ENCODE assay signal across 11 cellular contexts in genomic region chr3:190616627-190617026, GRCh38.
A peak's percentile ranks its signal among the peaks of the same experiment; 100 is the strongest.
DNase-seq lines count a peak whose midpoint lies in the region; ATAC-seq and TF ChIP-seq lines count a peak whose summit lies in the region.
"Had no signal": no experiment of that assay in that cellular context is flagged by ENCODE, and none has a peak within 500 bp of the region (broad histone marks: within the 10 kb centered on the region; RNA-seq: fewer than 3 reads in every experiment).

No MANE protein-coding gene starts in this region.

- TF ChIP-seq EP300 in upper lobe of left lung (IDR thresholded peaks at IDR 0.05), result no peak

- WGBS in hepatocyte (ENCODE audit: low lambda C conversion rate, missing lambda C conversion rate), result 72% methylated on average over 6 of the region's 6 CpGs
- 48 to 56% methylated on average over 6 of the region's 6 CpGs for WGBS in upper lobe of left lung, 2 donors

- intact Hi-C loops in natural killer cell (cut with micrococcal nuclease), result no loop called here

- no peaks in the 10 kb centered on the region for H3K9me2 ChIP-seq in hepatocyte (replicated peaks; ENCODE audit: insufficient read depth)

- H3K36me3 Mint-ChIP-seq in natural killer cell treated with Interleukin-12 subunit alpha and Interleukin-12 subunit beta and Interleukin-15 and Interleukin-18, amount 100 ng/mL, for 72 hours, result peaks cover 15% of the 10 kb centered on the region
- no peaks in the 10 kb centered on the region for H3K36me3 Mint-ChIP-seq in natural killer cell

- no peaks in the 10 kb centered on the region for H3K9me3 Mint-ChIP-seq in natural killer cell treated with Interleukin-12 subunit alpha and Interleukin-12 subunit beta and Interleukin-15 and Interleukin-18, amount 100 ng/mL, for 72 hours
- H3K9me3 Mint-ChIP-seq in natural killer cell, result no peaks in the 10 kb centered on the region

- H3K27me3 ChIP-seq in hepatocyte, result no peaks in the 10 kb centered on the region
- no peaks in the 10 kb centered on the region for H3K27me3 ChIP-seq in upper lobe of left lung
- H3K27me3 ChIP-seq: heart left ventricle had no signal

- peaks cover 8% of the 10 kb centered on the region for H3K4me1 ChIP-seq in hepatocyte (ENCODE audit: insufficient read depth)
- H3K4me1 ChIP-seq in upper lobe of left lung, result peaks cover 3 to 21% (median 16%) of the 10 kb centered on the region in 4 donors

- H3K4me1 Mint-ChIP-seq in natural killer cell treated with Interleukin-12 subunit alpha and Interleukin-12 subunit beta and Interleukin-15 and Interleukin-18, amount 100 ng/mL, for 72 hours (ENCODE audit: low read depth in 2 of 2), result peaks cover 22 to 46% of the 10 kb centered on the region in 2 donors
- H3K4me1 Mint-ChIP-seq in natural killer cell, result peaks cover 0 to 10% of the 10 kb centered on the region in 2 donors

- H2AFZ ChIP-seq in hepatocyte, result no peak overlapping the region

- no peaks in the 10 kb centered on the region for H3K79me2 ChIP-seq in hepatocyte

- H3K27ac Mint-ChIP-seq in natural killer cell treated with Interleukin-12 subunit alpha and Interleukin-12 subunit beta and Interleukin-15 and Interleukin-18, amount 100 ng/mL, for 72 hours, result peak overlapping the region; percentile 86 to 92
- no peak overlapping the region for H3K27ac Mint-ChIP-seq in natural killer cell

- ATAC-seq in natural killer cell treated with Interleukin-12 subunit alpha and Interleukin-12 subunit beta and Interleukin-15 and Interleukin-18, amount 100 ng/mL, for 72 hours, result no peak
- ATAC-seq in natural killer cell, result no peak
- peak in 1 of 2 donors; percentile 32 for ATAC-seq in upper lobe of left lung (ENCODE audit: low FRiP score in 2 of 2)
- no peak for ATAC-seq in HG03342 (IDR thresholded peaks at IDR 0.05; ENCODE audit: unreplicated experiment)

- TF ChIP-seq POLR2A in upper lobe of left lung (IDR thresholded peaks at IDR 0.05), result no peak

- no peaks in the 10 kb centered on the region for H3K9me3 ChIP-seq in hepatocyte (ENCODE audit: low read depth)
- no peaks in the 10 kb centered on the region for H3K9me3 ChIP-seq in upper lobe of left lung
- H3K9me3 ChIP-seq: heart left ventricle had no signal

- no peak overlapping the region for H3K4me2 ChIP-seq in hepatocyte

- DNase-seq in natural killer cell treated with Interleukin-12 subunit alpha and Interleukin-12 subunit beta and Interleukin-15 and Interleukin-18, amount 100 ng/mL, for 72 hours (ENCODE audit: low spot score), result no peak
- no peak for DNase-seq in natural killer cell
- DNase-seq in SKM-1 treated with dmso at 0.1 percent for 144 hours (lab: John Stamatoyannopoulos, UW; ENCODE audit: unreplicated experiment), result peak; percentile 66
- DNase-seq in hepatocyte (ENCODE audit: low spot score), result no peak
- DNase-seq in upper lobe of left lung, result no peak
- no peak for DNase-seq in caudate nucleus (lab: John Stamatoyannopoulos, UW)
- DNase-seq in KG1 (lab: John Stamatoyannopoulos, UW), result no peak
- DNase-seq: NCI-H345, SW 1271 had no signal

- TF ChIP-seq CTCF in natural killer cell (IDR thresholded peaks at IDR 0.05) (no peak), hepatocyte (IDR thresholded peaks at IDR 0.05; ENCODE audit: poor library complexity) (no peak), upper lobe of left lung (IDR thresholded peaks at IDR 0.05) (no peak)

- H3K27me3 Mint-ChIP-seq in natural killer cell treated with Interleukin-12 subunit alpha and Interleukin-12 subunit beta and Interleukin-15 and Interleukin-18, amount 100 ng/mL, for 72 hours, result no peaks in the 10 kb centered on the region
- no peaks in the 10 kb centered on the region for H3K27me3 Mint-ChIP-seq in natural killer cell (ENCODE audit: low read depth in 2 of 2)

- H3K27ac ChIP-seq in hepatocyte, result peak overlapping the region; percentile 22
- H3K27ac ChIP-seq in upper lobe of left lung, result peak overlapping the region; percentile 44 to 59 (median 54)
- no peak overlapping the region for H3K27ac ChIP-seq in caudate nucleus (ENCODE audit: low read depth, low read length)

- H3K4me3 Mint-ChIP-seq in natural killer cell treated with Interleukin-12 subunit alpha and Interleukin-12 subunit beta and Interleukin-15 and Interleukin-18, amount 100 ng/mL, for 72 hours, result peak overlapping the region; percentile 59
- no peak overlapping the region for H3K4me3 Mint-ChIP-seq in natural killer cell

- no peaks in the 10 kb centered on the region for H4K20me1 ChIP-seq in hepatocyte (ENCODE audit: insufficient read depth, poor library complexity, severe bottlenecking)

- H3K36me3 ChIP-seq in hepatocyte (replicated peaks; ENCODE audit: insufficient read depth, low read depth), result no peaks in the 10 kb centered on the region
- no peaks in the 10 kb centered on the region for H3K36me3 ChIP-seq in upper lobe of left lung

- no peak overlapping the region for H3K4me3 ChIP-seq in hepatocyte
- H3K4me3 ChIP-seq in upper lobe of left lung, result no peak overlapping the region
- H3K4me3 ChIP-seq: heart left ventricle had no signal

Comparison
In these comparisons a context has a peak if more than half of its experiments do, and no peak if none do; other contexts are left out.
1. H3K27ac Mint-ChIP-seq: peak in natural killer cell treated with Interleukin-12 subunit alpha and Interleukin-12 subunit beta and Interleukin-15 and Interleukin-18, amount 100 ng/mL, for 72 hours (2 of 2); none in natural killer cell (0 of 2).